Comparison of ENCODE assay signal across 2 cellular contexts in the genomic region with DNA sequence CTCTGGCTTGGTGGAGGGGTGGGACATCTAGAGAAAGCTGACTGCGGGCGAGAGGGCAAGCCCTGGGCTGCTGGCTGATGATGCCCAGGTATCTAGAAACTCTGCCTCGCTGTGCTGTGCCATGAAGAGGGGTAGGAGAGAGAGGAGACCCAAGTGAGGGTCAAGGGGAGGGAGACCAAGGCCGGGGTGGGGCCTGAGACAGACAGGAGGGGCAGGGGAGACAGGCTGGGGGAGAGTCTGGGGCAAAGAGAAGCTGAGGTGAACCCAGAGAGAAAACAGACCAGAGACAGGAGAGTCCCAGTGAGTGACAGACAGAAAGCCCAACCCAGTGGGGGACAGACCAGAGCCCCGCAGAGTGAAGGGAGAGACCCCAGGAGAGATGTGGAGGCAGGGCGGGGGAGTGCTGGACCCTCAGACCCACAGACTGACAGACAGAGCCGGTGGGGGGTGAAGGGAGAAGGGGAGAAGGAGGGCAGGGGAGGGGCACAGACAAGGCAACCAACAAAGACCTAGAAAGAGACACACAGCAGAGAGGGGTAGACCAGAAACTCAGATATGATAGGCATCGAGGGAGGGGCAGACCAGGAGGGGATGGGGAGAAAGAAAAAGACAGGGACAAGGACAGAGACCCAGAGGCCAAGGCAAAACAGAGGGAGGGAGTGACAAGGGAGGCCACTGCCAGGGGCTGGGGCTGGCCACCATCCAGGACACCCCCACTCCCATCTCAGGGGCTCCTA.
A peak's percentile ranks its signal among the peaks of the same experiment; 100 is the strongest.
TF ChIP-seq lines count a peak whose summit lies in the region.

No MANE protein-coding gene starts in this region.

TF ChIP-seq in HCT116, 20 proteins besides CTCF, POLR2A, EP300 and RAD21:
- TF ChIP-seq SRF (IDR thresholded peaks at IDR 0.05; ENCODE audit: low read depth) (no peak), POLR2AphosphoS5 (IDR thresholded peaks at IDR 0.05; ENCODE audit: low read depth, low read length) (no peak), EZH2 (IDR thresholded peaks at IDR 0.05) (no peak), SP1 (IDR thresholded peaks at IDR 0.05; ENCODE audit: low read depth) (no peak), CBX3 (IDR thresholded peaks at IDR 0.05; ENCODE audit: low read depth) (no peak), TCF7L2 (IDR thresholded peaks at IDR 0.05; ENCODE audit: borderline replicate concordance, extremely low read depth, insufficient read depth, insufficient read length) (no peak), EGR1 (IDR thresholded peaks at IDR 0.05; ENCODE audit: low read depth) (no peak), CEBPB (IDR thresholded peaks at IDR 0.05; ENCODE audit: low read depth) (no peak), YY1 (IDR thresholded peaks at IDR 0.05; ENCODE audit: extremely low read depth, insufficient replicate concordance, low read depth, low read length) (no peak), JUND (IDR thresholded peaks at IDR 0.05) (no peak), FOSL1 (IDR thresholded peaks at IDR 0.05; ENCODE audit: low read depth) (no peak)
- TF ChIP-seq, protein P1, sequence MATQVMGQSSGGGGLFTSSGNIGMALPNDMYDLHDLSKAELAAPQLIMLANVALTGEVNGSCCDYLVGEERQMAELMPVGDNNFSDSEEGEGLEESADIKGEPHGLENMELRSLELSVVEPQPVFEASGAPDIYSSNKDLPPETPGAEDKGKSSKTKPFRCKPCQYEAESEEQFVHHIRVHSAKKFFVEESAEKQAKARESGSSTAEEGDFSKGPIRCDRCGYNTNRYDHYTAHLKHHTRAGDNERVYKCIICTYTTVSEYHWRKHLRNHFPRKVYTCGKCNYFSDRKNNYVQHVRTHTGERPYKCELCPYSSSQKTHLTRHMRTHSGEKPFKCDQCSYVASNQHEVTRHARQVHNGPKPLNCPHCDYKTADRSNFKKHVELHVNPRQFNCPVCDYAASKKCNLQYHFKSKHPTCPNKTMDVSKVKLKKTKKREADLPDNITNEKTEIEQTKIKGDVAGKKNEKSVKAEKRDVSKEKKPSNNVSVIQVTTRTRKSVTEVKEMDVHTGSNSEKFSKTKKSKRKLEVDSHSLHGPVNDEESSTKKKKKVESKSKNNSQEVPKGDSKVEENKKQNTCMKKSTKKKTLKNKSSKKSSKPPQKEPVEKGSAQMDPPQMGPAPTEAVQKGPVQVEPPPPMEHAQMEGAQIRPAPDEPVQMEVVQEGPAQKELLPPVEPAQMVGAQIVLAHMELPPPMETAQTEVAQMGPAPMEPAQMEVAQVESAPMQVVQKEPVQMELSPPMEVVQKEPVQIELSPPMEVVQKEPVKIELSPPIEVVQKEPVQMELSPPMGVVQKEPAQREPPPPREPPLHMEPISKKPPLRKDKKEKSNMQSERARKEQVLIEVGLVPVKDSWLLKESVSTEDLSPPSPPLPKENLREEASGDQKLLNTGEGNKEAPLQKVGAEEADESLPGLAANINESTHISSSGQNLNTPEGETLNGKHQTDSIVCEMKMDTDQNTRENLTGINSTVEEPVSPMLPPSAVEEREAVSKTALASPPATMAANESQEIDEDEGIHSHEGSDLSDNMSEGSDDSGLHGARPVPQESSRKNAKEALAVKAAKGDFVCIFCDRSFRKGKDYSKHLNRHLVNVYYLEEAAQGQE (IDR thresholded peaks at IDR 0.05; ENCODE audit: low read depth) = no peak
- TF ChIP-seq, protein P2, sequence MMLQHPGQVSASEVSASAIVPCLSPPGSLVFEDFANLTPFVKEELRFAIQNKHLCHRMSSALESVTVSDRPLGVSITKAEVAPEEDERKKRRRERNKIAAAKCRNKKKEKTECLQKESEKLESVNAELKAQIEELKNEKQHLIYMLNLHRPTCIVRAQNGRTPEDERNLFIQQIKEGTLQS (IDR thresholded peaks at IDR 0.05) = no peak
- TF ChIP-seq, protein P3, sequence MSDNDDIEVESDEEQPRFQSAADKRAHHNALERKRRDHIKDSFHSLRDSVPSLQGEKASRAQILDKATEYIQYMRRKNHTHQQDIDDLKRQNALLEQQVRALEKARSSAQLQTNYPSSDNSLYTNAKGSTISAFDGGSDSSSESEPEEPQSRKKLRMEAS (IDR thresholded peaks at IDR 0.05) = no peak

TF ChIP-seq in GM12878, 131 proteins besides CTCF, POLR2A, EP300 and RAD21:
- TF ChIP-seq FOXM1 (IDR thresholded peaks at IDR 0.05; ENCODE audit: low read depth, low read length) = no peak
- TF ChIP-seq, protein P4, sequence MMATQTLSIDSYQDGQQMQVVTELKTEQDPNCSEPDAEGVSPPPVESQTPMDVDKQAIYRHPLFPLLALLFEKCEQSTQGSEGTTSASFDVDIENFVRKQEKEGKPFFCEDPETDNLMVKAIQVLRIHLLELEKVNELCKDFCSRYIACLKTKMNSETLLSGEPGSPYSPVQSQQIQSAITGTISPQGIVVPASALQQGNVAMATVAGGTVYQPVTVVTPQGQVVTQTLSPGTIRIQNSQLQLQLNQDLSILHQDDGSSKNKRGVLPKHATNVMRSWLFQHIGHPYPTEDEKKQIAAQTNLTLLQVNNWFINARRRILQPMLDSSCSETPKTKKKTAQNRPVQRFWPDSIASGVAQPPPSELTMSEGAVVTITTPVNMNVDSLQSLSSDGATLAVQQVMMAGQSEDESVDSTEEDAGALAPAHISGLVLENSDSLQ (IDR thresholded peaks at IDR 0.05) = peak; percentile 72
